In genomic region chr12:101407438-101408345, GRCh38 we compare ENCODE assay signal across 1 cellular context.
TF ChIP-seq lines count a peak whose summit lies in the region.

ARL1 (minus strand) TSS chr12:101407772; CDS start chr12:101407645, 127 bp downstream.

TF ChIP-seq in HepG2, 621 proteins besides CTCF, POLR2A, EP300 and RAD21 (continued from another document and continues in another):
- TF ChIP-seq MNT (IDR thresholded peaks at IDR 0.05) (peak; percentile 6; the same call in 1 of the 2 replicates), ZNF446 (CRISPR knock-in tag; IDR thresholded peaks at IDR 0.05) (peak; percentile 59; the same call in 1 of the 2 replicates), ZBTB7B (CRISPR knock-in tag; IDR thresholded peaks at IDR 0.05) (0 out of 2 replicates have a peak, but pooled peaks have one; percentile 29), ERF (CRISPR knock-in tag; IDR thresholded peaks at IDR 0.05) (no peak), ZNF407 (CRISPR knock-in tag; IDR thresholded peaks at IDR 0.05; ENCODE audit: not compliant biosample characterization) (peak; percentile 37), HHEX (CRISPR knock-in tag; IDR thresholded peaks at IDR 0.05) (no peak), PHF8 (CRISPR knock-in tag; IDR thresholded peaks at IDR 0.05) (peak; percentile 90), ZNF207 (IDR thresholded peaks at IDR 0.05; ENCODE audit: borderline replicate concordance) (no peak), TFDP2 (CRISPR knock-in tag; IDR thresholded peaks at IDR 0.05) (peak; percentile 48; the same call in 1 of the 2 replicates), AGO2 (optimal IDR thresholded peaks at IDR 0.05; ENCODE audit: low read depth, low read length) (no peak), FOXO1 (CRISPR knock-in tag; IDR thresholded peaks at IDR 0.05) (0 out of 2 replicates have a peak, but pooled peaks have one; percentile 27), KLF15 (CRISPR knock-in tag; IDR thresholded peaks at IDR 0.05; ENCODE audit: borderline replicate concordance) (peak; percentile 88; the same call in 1 of the 2 replicates), ZNF879 (CRISPR knock-in tag; IDR thresholded peaks at IDR 0.05) (0 out of 2 replicates have a peak, but pooled peaks have one; percentile 29), ZC3H13 (CRISPR knock-in tag; IDR thresholded peaks at IDR 0.05) (peak; percentile 72; the same call in 1 of the 2 replicates), ZNF263 (CRISPR knock-in tag; IDR thresholded peaks at IDR 0.05) (peak; percentile 39), ZMAT5 (CRISPR knock-in tag; IDR thresholded peaks at IDR 0.05; ENCODE audit: borderline replicate concordance, low read depth) (no peak), ZNF740 (CRISPR knock-in tag; IDR thresholded peaks at IDR 0.05) (no peak), THAP8 (CRISPR knock-in tag; IDR thresholded peaks at IDR 0.05; ENCODE audit: borderline replicate concordance) (peak; percentile 55; the same call in 1 of the 2 replicates), GZF1 (CRISPR knock-in tag; IDR thresholded peaks at IDR 0.05) (0 out of 2 replicates have a peak, but pooled peaks have one; percentile 53), ZNF430 (CRISPR knock-in tag; IDR thresholded peaks at IDR 0.05) (no peak; the same call in 1 of the 2 replicates), BHLHE40 (IDR thresholded peaks at IDR 0.05; ENCODE audit: low read length) (0 out of 2 replicates have a peak, but pooled peaks have one; percentile 8), ZNF496 (CRISPR knock-in tag; IDR thresholded peaks at IDR 0.05; ENCODE audit: insufficient replicate concordance) (no peak), DMAP1 (CRISPR knock-in tag; IDR thresholded peaks at IDR 0.05) (peak; percentile 89), ZNF232 (CRISPR knock-in tag; IDR thresholded peaks at IDR 0.05; ENCODE audit: borderline replicate concordance) (peak; percentile 84; the same call in 1 of the 2 replicates), TFAP4 (IDR thresholded peaks at IDR 0.05; ENCODE audit: borderline replicate concordance, low read depth) (peak; percentile 83), JUNB (CRISPR knock-in tag; IDR thresholded peaks at IDR 0.05; ENCODE audit: borderline replicate concordance) (peak; percentile 40; the same call in 1 of the 2 replicates), ATAD3A (CRISPR knock-in tag; IDR thresholded peaks at IDR 0.05) (no peak), ZNF577 (CRISPR knock-in tag; IDR thresholded peaks at IDR 0.05; ENCODE audit: borderline replicate concordance, low read depth) (no peak), RNF219 (CRISPR knock-in tag; IDR thresholded peaks at IDR 0.05) (no peak), SKIL (CRISPR knock-in tag; IDR thresholded peaks at IDR 0.05; ENCODE audit: borderline replicate concordance) (peak; percentile 39; the same call in 1 of the 2 replicates), ZNF580 (CRISPR knock-in tag; IDR thresholded peaks at IDR 0.05; ENCODE audit: borderline replicate concordance, low read depth) (peak; percentile 18; the same call in 1 of the 2 replicates), ZNF557 (CRISPR knock-in tag; IDR thresholded peaks at IDR 0.05) (no peak), MTA1 (CRISPR knock-in tag; IDR thresholded peaks at IDR 0.05; ENCODE audit: borderline replicate concordance) (peak; percentile 52; the same call in 1 of the 2 replicates), SP5 (CRISPR knock-in tag; IDR thresholded peaks at IDR 0.05; ENCODE audit: borderline replicate concordance, low read depth) (no peak), NFYB (CRISPR knock-in tag; IDR thresholded peaks at IDR 0.05) (peak; percentile 3; the same call in 1 of the 2 replicates), ZNF354B (CRISPR knock-in tag; IDR thresholded peaks at IDR 0.05) (no peak), ZBTB14 (CRISPR knock-in tag; IDR thresholded peaks at IDR 0.05) (no peak), CCDC6 (CRISPR knock-in tag; IDR thresholded peaks at IDR 0.05) (no peak), ZMYM4 (CRISPR knock-in tag; IDR thresholded peaks at IDR 0.05) (peak; percentile 56)
